In genomic region chr11:47360341-47360740, GRCh38 we compare ENCODE assay signal across 20 cellular contexts. TPM values are rescaled to one million over a fixed set of nuclear protein-coding genes. Genes with fewer than 3 reads are reported as not detected.
A peak's percentile ranks its signal among the peaks of the same experiment; 100 is the strongest.
DNase-seq lines count a peak whose midpoint lies in the region; ATAC-seq, FAIRE-seq and TF ChIP-seq lines count a peak whose summit lies in the region.
"Had no signal": no experiment of that assay in that cellular context is flagged by ENCODE, and none has a peak within 500 bp of the region (broad histone marks: within the 10 kb centered on the region; RNA-seq: fewer than 3 reads in every experiment).

No MANE protein-coding gene starts in this region.

- WGBS in HepG2 (ENCODE audit: low lambda C conversion rate): 73% methylated on average over 14 of the region's 15 CpGs
- 85 to 94% (median 90%) methylated on average over 15 of the region's 15 CpGs for WGBS in spleen, 5 donors

- no peaks in the 10 kb centered on the region for H3K36me3 Mint-ChIP-seq in activated T-cell treated with anti-CD3 and anti-CD28 coated beads, Interleukin-2, amount 50 U/mL, for 72 hours (ENCODE audit: insufficient read depth in 2 of 2)

- in situ Hi-C loops in HepG2 (cut with HindIII; ENCODE audit: extremely low pct_ligation_motif_present, low pct_unique_long_range_greater_than_20kb): no loop called here

- H2AFZ ChIP-seq in DND-41 (ENCODE audit: low read depth, low read length) (peak overlapping the region; percentile 46), HepG2 (ENCODE audit: low read length) (no peak overlapping the region)

- CTCF ChIA-PET in HepG2 (lab: Yijun Ruan, JAX; ENCODE audit: low intra/inter-chr PET ratio, low total read pairs): no interaction called here

- no peaks in the 10 kb centered on the region for H3K9me3 ChIP-seq in left ventricle myocardium inferior (replicated peaks)
- H3K9me3 ChIP-seq in DND-41 (ENCODE audit: insufficient read depth, low read length, severe bottlenecking): no peaks in the 10 kb centered on the region
- no peaks in the 10 kb centered on the region for H3K9me3 ChIP-seq in HepG2 (ENCODE audit: low read length)
- no peaks in the 10 kb centered on the region for H3K9me3 ChIP-seq in spleen
- H3K9me3 ChIP-seq: A549 had no signal

- H3K36me3 ChIP-seq in left ventricle myocardium inferior: no peaks in the 10 kb centered on the region
- no peaks in the 10 kb centered on the region for H3K36me3 ChIP-seq in DND-41 (ENCODE audit: insufficient read depth, low read length)
- no peaks in the 10 kb centered on the region for H3K36me3 ChIP-seq in HepG2 (replicated peaks in 1 of 2; ENCODE audit: control insufficient read depth in 1 of 2, insufficient read depth in 2 of 2, low read length in 2 of 2)
- peaks cover 0 to 89% (median 13%) of the 10 kb centered on the region in 6 donors for H3K36me3 ChIP-seq in spleen

- H3K9ac ChIP-seq in DND-41 (ENCODE audit: low read depth, low read length) (peak overlapping the region; percentile 33; the same call in 1 of the 2 replicates), HepG2 (ENCODE audit: insufficient read depth, low read depth, low read length) (no peak overlapping the region)

- DNase-seq in left ventricle myocardium inferior: no peak
- DNase-seq in cardiac septum (ENCODE audit: low spot score): no peak
- no peak for DNase-seq in DND-41
- DNase-seq in HepG2 (ENCODE audit: low spot score): no peak
- peak; percentile 66 for DNase-seq in spleen
- DNase-seq in activated T-cell treated with anti-CD3 and anti-CD28 coated beads, Interleukin-2, amount 50 U/mL, for 72 hours: no peak
- DNase-seq: C1 segment of cervical spinal cord; Caco-2; CD4-positive, alpha-beta T cell; H9 had no signal

- no peak for FAIRE-seq in HepG2 (lab: Jason Lieb, UNC)
- FAIRE-seq: A549, D721Med, GM12892, GM18507, H1 had no signal

- H4K20me1 ChIP-seq in DND-41 (ENCODE audit: insufficient read depth, low read length): no peaks in the 10 kb centered on the region
- no peaks in the 10 kb centered on the region for H4K20me1 ChIP-seq in HepG2 (ENCODE audit: insufficient read depth, low read length)

- H3K4me2 ChIP-seq in DND-41 (ENCODE audit: insufficient read depth, low read length): 0 out of 2 replicates have a peak overlapping the region, but pooled peaks have one; percentile 12
- H3K4me2 ChIP-seq in HepG2 (ENCODE audit: low read depth, low read length): no peak overlapping the region
- H3K4me2 ChIP-seq: A549 had no signal

- ATAC-seq in DND-41 (ENCODE audit: insufficient read depth, low read depth): no peak
- no peak for ATAC-seq in HepG2
- ATAC-seq in activated T-cell treated with anti-CD3 and anti-CD28 coated beads, Interleukin-2, amount 50 U/mL, for 72 hours (replicated peaks in 1 of 2): no peak
- ATAC-seq in GM19324 (IDR thresholded peaks at IDR 0.05; ENCODE audit: low FRiP score, unreplicated experiment): no peak
- no peak for ATAC-seq in GM18517 (IDR thresholded peaks at IDR 0.05; ENCODE audit: unreplicated experiment)

- H3K4me3 ChIP-seq in left ventricle myocardium inferior (no peak overlapping the region), DND-41 (ENCODE audit: low read depth in 1 of 2, low read length in 2 of 2) (no peak overlapping the region), HepG2 (replicated peaks in 1 of 3; ENCODE audit: insufficient read depth in 1 of 3, low read depth in 2 of 3, low read length in 3 of 3) (no peak overlapping the region), spleen (no peak overlapping the region)
- H3K4me3 ChIP-seq: A549 had no signal

- TF ChIP-seq POLR2A in HepG2 (IDR thresholded peaks at IDR 0.05; ENCODE audit: insufficient read depth in 1 of 2, low read depth in 2 of 2, low read length in 2 of 2) (no peak), spleen (IDR thresholded peaks at IDR 0.05) (no peak)

- TF ChIP-seq CTCF in left ventricle myocardium inferior (IDR thresholded peaks at IDR 0.05; ENCODE audit: borderline replicate concordance) (no peak), DND-41 (IDR thresholded peaks at IDR 0.05; ENCODE audit: borderline replicate concordance, extremely low read depth, low read length, poor library complexity, severe bottlenecking) (no peak), HepG2 (CRISPR knock-in tag; IDR thresholded peaks at IDR 0.05) (no peak), spleen (IDR thresholded peaks at IDR 0.05 in 8 of 11, conservative IDR thresholded peaks at IDR 0.05 in 3 of 11) (no peak)

- H3K79me2 ChIP-seq in DND-41 (ENCODE audit: insufficient read depth, low read length) (no peaks in the 10 kb centered on the region), HepG2 (ENCODE audit: insufficient read depth, low read length) (no peaks in the 10 kb centered on the region)

- H3K4me1 ChIP-seq in left ventricle myocardium inferior (peaks cover 15% of the 10 kb centered on the region), DND-41 (ENCODE audit: insufficient read depth, low read length) (peaks cover 32% of the 10 kb centered on the region), HepG2 (ENCODE audit: insufficient read depth, low read length) (peaks cover 51% of the 10 kb centered on the region), spleen (peaks cover 0 to 69% (median 34%) of the 10 kb centered on the region in 6 donors)
- H3K4me1 ChIP-seq: A549 had no signal

- H3K27ac ChIP-seq in left ventricle myocardium inferior (replicated peaks) (peak overlapping the region; percentile 63), DND-41 (ENCODE audit: low read length) (peak overlapping the region; percentile 74), HepG2 (ENCODE audit: extremely low read length, insufficient read depth, low read length) (no peak overlapping the region), spleen (peak overlapping the region in 3 of 8 donors; percentile 14 to 70 (median 56))
- H3K27ac ChIP-seq: 22Rv1, A549 had no signal

- H3K27me3 ChIP-seq in left ventricle myocardium inferior (ENCODE audit: low read depth) (no peaks in the 10 kb centered on the region), DND-41 (ENCODE audit: insufficient read depth, low read length, poor library complexity) (no peaks in the 10 kb centered on the region), HepG2 (ENCODE audit: control insufficient read depth in 1 of 2, insufficient read depth in 2 of 2, low read length in 2 of 2) (0 out of 5 replicates have a peak, but pooled peaks cover 0 to 4% of the 10 kb centered on the region in 2 experiments), spleen (replicated peaks in 1 of 7) (no peaks in the 10 kb centered on the region)

- BruUV-seq in HepG2 (replicated peaks; lab: Mats Ljungman, UMichigan): no TSS peak

- TF ChIP-seq EP300 in HepG2 (IDR thresholded peaks at IDR 0.05; ENCODE audit: low read depth in 2 of 2, low read length in 2 of 2) (no peak), HepG2 (CRISPR knock-in tag; IDR thresholded peaks at IDR 0.05; ENCODE audit: borderline replicate concordance) (no peak)

- H3K9me3 Mint-ChIP-seq in activated T-cell treated with anti-CD3 and anti-CD28 coated beads, Interleukin-2, amount 50 U/mL, for 72 hours: no peaks in the 10 kb centered on the region
- H3K9me3 Mint-ChIP-seq: CD4-positive, alpha-beta T cell; H9 had no signal

- H3K27ac Mint-ChIP-seq in activated T-cell treated with anti-CD3 and anti-CD28 coated beads, Interleukin-2, amount 50 U/mL, for 72 hours: no peak overlapping the region
- H3K27ac Mint-ChIP-seq: CD4-positive, alpha-beta T cell had no signal

- peaks cover 21% of the 10 kb centered on the region for H3K4me1 Mint-ChIP-seq in activated T-cell treated with anti-CD3 and anti-CD28 coated beads, Interleukin-2, amount 50 U/mL, for 72 hours (ENCODE audit: low read depth)

- no peaks in the 10 kb centered on the region for H3K27me3 Mint-ChIP-seq in activated T-cell treated with anti-CD3 and anti-CD28 coated beads, Interleukin-2, amount 50 U/mL, for 72 hours (ENCODE audit: low read depth)
- H3K27me3 Mint-ChIP-seq: CD4-positive, alpha-beta T cell had no signal

- intact Hi-C loops in left ventricle myocardium inferior (cut with micrococcal nuclease): no loop called here
- intact Hi-C loops in cardiac septum (cut with DNase I): no loop called here
- intact Hi-C loops in HepG2 (cut with micrococcal nuclease; ENCODE audit: unreplicated experiment): no loop called here
- intact Hi-C loops in spleen (cut with DNase I; ENCODE audit: low total_unique reads): no loop called here

- TF ChIP-seq RAD21 in HepG2 (CRISPR knock-in tag; IDR thresholded peaks at IDR 0.05): no peak

- H3K4me3 Mint-ChIP-seq in activated T-cell treated with anti-CD3 and anti-CD28 coated beads, Interleukin-2, amount 50 U/mL, for 72 hours: no peak overlapping the region
- H3K4me3 Mint-ChIP-seq: CD4-positive, alpha-beta T cell; H9 had no signal

- POLR2A ChIA-PET in HepG2 (lab: Yijun Ruan, JAX): interaction anchor here (1.2 kb wide), 1 partner anchor 188 kb away, joined by 3 read pairs; no protein-coding TSS in a partner anchor

RNA-seq across cellular contexts. Expression of gene MYBPC3, which starts 7.8 kb away (rescaled TPM):
- total RNA-seq in left ventricle myocardium inferior (2,538 TPM), cardiac septum (1,860 TPM), HepG2 (2016; rRNA removed; fragmentation: Illumina TruSeq; extraction: Trizol) (not detected in 2 replicates), spleen (1 to 10 TPM in 5 of 7 donors, under 1 TPM in 2; 0.91 to 4.7 (median 1.5) TPM)
- total RNA-seq in HepG2 (2016; cell fraction: cytosol; rRNA removed; fragmentation: Illumina TruSeq; extraction: Trizol; ENCODE audit: low read depth): not detected in 2 replicates
- not detected in 2 replicates for total RNA-seq in HepG2 (2016; cell fraction: insoluble cytoplasmic fraction; rRNA removed; fragmentation: Illumina TruSeq; extraction: Trizol)
- not detected in 2 replicates for total RNA-seq in HepG2 (2016; cell fraction: membrane; rRNA removed; fragmentation: Illumina TruSeq; extraction: Trizol)
- not detected in 2 replicates for total RNA-seq in HepG2 (2016; cell fraction: nucleus; rRNA removed; fragmentation: Illumina TruSeq; extraction: Trizol)
- polyA plus RNA-seq in HepG2 (2011; rRNA removed) (0.01 TPM in 1 of 2 replicates, not detected in the other), spleen (1 to 10 TPM in 2 of 3 donors, under 1 TPM in 1; 0.49 to 2.2 (median 1.4) TPM)
- polyA plus RNA-seq in HepG2 (2011; cell fraction: cytosol; rRNA removed): not detected in 2 replicates
- polyA plus RNA-seq in HepG2 (2011; cell fraction: nucleus; rRNA removed): not detected in 2 replicates
- not detected in 2 replicates for polyA plus RNA-seq in HepG2 (2012)
- polyA plus RNA-seq in HepG2 (2016; cell fraction: cytosol; fragmentation: Illumina TruSeq; extraction: Trizol; ENCODE audit: low read depth): not detected in 2 replicates
- polyA plus RNA-seq in HepG2 (2016; cell fraction: insoluble cytoplasmic fraction; fragmentation: Illumina TruSeq; extraction: Trizol; ENCODE audit: low read depth): not detected in 2 replicates
- polyA plus RNA-seq in HepG2 (2016; cell fraction: membrane; fragmentation: Illumina TruSeq; extraction: Trizol; ENCODE audit: low read depth): not detected in 2 replicates
- not detected in 2 replicates for polyA plus RNA-seq in HepG2 (2016; cell fraction: nucleus; fragmentation: Illumina TruSeq; extraction: Trizol; ENCODE audit: insufficient read depth, low read depth)
- not detected in 2 replicates for polyA minus RNA-seq in HepG2 (2011; rRNA and poly(A)+ RNA removed; ENCODE audit: low replicate concordance)
- not detected in 2 replicates for polyA minus RNA-seq in HepG2 (2011; cell fraction: cytosol; rRNA and poly(A)+ RNA removed)
- polyA minus RNA-seq in HepG2 (2011; cell fraction: nucleus; rRNA and poly(A)+ RNA removed): not detected in 2 replicates
- total RNA-seq in activated T-cell treated with anti-CD3 and anti-CD28 coated beads, Interleukin-2, amount 50 U/mL, for 72 hours: not detected
- total RNA-seq: Caco-2; CD4-positive, alpha-beta T cell; Daoy; H1; H9; HT-29 had no signal

RNA-seq across cellular contexts. Expression of gene SPI1, which starts 18.0 kb away (rescaled TPM):
- total RNA-seq in left ventricle myocardium inferior: 8.3 TPM
- total RNA-seq in cardiac septum: 12.0 TPM
- not detected in 2 replicates for total RNA-seq in HepG2 (2016; rRNA removed; fragmentation: Illumina TruSeq; extraction: Trizol)
- total RNA-seq in HepG2 (2016; cell fraction: cytosol; rRNA removed; fragmentation: Illumina TruSeq; extraction: Trizol; ENCODE audit: low read depth): not detected in 2 replicates
- total RNA-seq in HepG2 (2016; cell fraction: insoluble cytoplasmic fraction; rRNA removed; fragmentation: Illumina TruSeq; extraction: Trizol): not detected in 2 replicates
- total RNA-seq in HepG2 (2016; cell fraction: membrane; rRNA removed; fragmentation: Illumina TruSeq; extraction: Trizol): not detected in 2 replicates
- total RNA-seq in HepG2 (2016; cell fraction: nucleus; rRNA removed; fragmentation: Illumina TruSeq; extraction: Trizol): not detected in 2 replicates
- not detected in 2 replicates for polyA plus RNA-seq in HepG2 (2011; rRNA removed)
- not detected in 2 replicates for polyA plus RNA-seq in HepG2 (2011; cell fraction: cytosol; rRNA removed)
- not detected in 2 replicates for polyA plus RNA-seq in HepG2 (2011; cell fraction: nucleus; rRNA removed)
- not detected in 2 replicates for polyA plus RNA-seq in HepG2 (2012)
- polyA plus RNA-seq in HepG2 (2016; cell fraction: cytosol; fragmentation: Illumina TruSeq; extraction: Trizol; ENCODE audit: low read depth): not detected in 2 replicates
- not detected in 2 replicates for polyA plus RNA-seq in HepG2 (2016; cell fraction: insoluble cytoplasmic fraction; fragmentation: Illumina TruSeq; extraction: Trizol; ENCODE audit: low read depth)
- polyA plus RNA-seq in HepG2 (2016; cell fraction: membrane; fragmentation: Illumina TruSeq; extraction: Trizol; ENCODE audit: low read depth): not detected in 2 replicates
- polyA plus RNA-seq in HepG2 (2016; cell fraction: nucleus; fragmentation: Illumina TruSeq; extraction: Trizol; ENCODE audit: insufficient read depth, low read depth): not detected in 2 replicates
- 0.61 and 0.70 TPM in 2 replicates for polyA minus RNA-seq in HepG2 (2011; rRNA and poly(A)+ RNA removed; ENCODE audit: low replicate concordance)
- polyA minus RNA-seq in HepG2 (2011; cell fraction: cytosol; rRNA and poly(A)+ RNA removed): not detected in 2 replicates
- polyA minus RNA-seq in HepG2 (2011; cell fraction: nucleus; rRNA and poly(A)+ RNA removed): not detected in 2 replicates
- total RNA-seq in spleen: 100 to 1,000 TPM in 6 of 7 donors, 10 to 100 TPM in 1; 95.7 to 366 (median 198) TPM
- 100 to 1,000 TPM in 1 of 3 donors, 10 to 100 TPM in 2; 84.2 to 128 (median 91.8) TPM for polyA plus RNA-seq in spleen
- under 1 TPM; 0.35 to 0.55 TPM for total RNA-seq in activated T-cell treated with anti-CD3 and anti-CD28 coated beads, Interleukin-2, amount 50 U/mL, for 72 hours
- total RNA-seq: Caco-2, Daoy, H1, H9, HT-29 had no signal

RNA-seq across cellular contexts. Expression of gene SLC39A13, which starts 48.0 kb away (rescaled TPM):
- total RNA-seq in left ventricle myocardium inferior: 36.5 TPM
- total RNA-seq in cardiac septum: 72.2 TPM
- 7.2 and 15.3 TPM in 2 replicates for total RNA-seq in HepG2 (2016; rRNA removed; fragmentation: Illumina TruSeq; extraction: Trizol)
- total RNA-seq in HepG2 (2016; cell fraction: cytosol; rRNA removed; fragmentation: Illumina TruSeq; extraction: Trizol; ENCODE audit: low read depth): 5.8 and 6.7 TPM in 2 replicates
- total RNA-seq in HepG2 (2016; cell fraction: insoluble cytoplasmic fraction; rRNA removed; fragmentation: Illumina TruSeq; extraction: Trizol): 5.9 and 15.1 TPM in 2 replicates
- total RNA-seq in HepG2 (2016; cell fraction: membrane; rRNA removed; fragmentation: Illumina TruSeq; extraction: Trizol): 12.4 and 12.8 TPM in 2 replicates
- 13.7 and 15.1 TPM in 2 replicates for total RNA-seq in HepG2 (2016; cell fraction: nucleus; rRNA removed; fragmentation: Illumina TruSeq; extraction: Trizol)
- 30.5 and 40.7 TPM in 2 replicates for polyA plus RNA-seq in HepG2 (2011; rRNA removed)
- 23.0 and 34.8 TPM in 2 replicates for polyA plus RNA-seq in HepG2 (2011; cell fraction: cytosol; rRNA removed)
- 143 and 176 TPM in 2 replicates for polyA plus RNA-seq in HepG2 (2011; cell fraction: nucleus; rRNA removed)
- polyA plus RNA-seq in HepG2 (2012): 13.2 and 20.5 TPM in 2 replicates
- 9.4 and 9.7 TPM in 2 replicates for polyA plus RNA-seq in HepG2 (2016; cell fraction: cytosol; fragmentation: Illumina TruSeq; extraction: Trizol; ENCODE audit: low read depth)
- 6.9 and 7.7 TPM in 2 replicates for polyA plus RNA-seq in HepG2 (2016; cell fraction: insoluble cytoplasmic fraction; fragmentation: Illumina TruSeq; extraction: Trizol; ENCODE audit: low read depth)
- polyA plus RNA-seq in HepG2 (2016; cell fraction: membrane; fragmentation: Illumina TruSeq; extraction: Trizol; ENCODE audit: low read depth): 11.6 and 15.3 TPM in 2 replicates
- polyA plus RNA-seq in HepG2 (2016; cell fraction: nucleus; fragmentation: Illumina TruSeq; extraction: Trizol; ENCODE audit: insufficient read depth, low read depth): 31.2 and 34.6 TPM in 2 replicates
- polyA minus RNA-seq in HepG2 (2011; rRNA and poly(A)+ RNA removed; ENCODE audit: low replicate concordance): 14.8 and 27.8 TPM in 2 replicates
- 8.2 and 8.5 TPM in 2 replicates for polyA minus RNA-seq in HepG2 (2011; cell fraction: cytosol; rRNA and poly(A)+ RNA removed)
- polyA minus RNA-seq in HepG2 (2011; cell fraction: nucleus; rRNA and poly(A)+ RNA removed): 15.2 and 17.7 TPM in 2 replicates
- 10 to 100 TPM; 26.3 to 48.4 (median 43.2) TPM for total RNA-seq in spleen
- 10 to 100 TPM; 21.7 to 40.2 (median 26.0) TPM for polyA plus RNA-seq in spleen
- 10 to 100 TPM; 16.2 to 21.0 TPM for total RNA-seq in activated T-cell treated with anti-CD3 and anti-CD28 coated beads, Interleukin-2, amount 50 U/mL, for 72 hours

Comparison
In these comparisons a context has a peak if more than half of its experiments do, and no peak if none do; other contexts are left out.
1. RNA of gene MYBPC3, which starts 7.8 kb away (total RNA-seq): 2,538 TPM in left ventricle myocardium inferior (single experiment) and 1,860 TPM in cardiac septum (single experiment); 0.91 to 4.7 TPM in spleen, not detected in activated T-cell treated with anti-CD3 and anti-CD28 coated beads, Interleukin-2, amount 50 U/mL, for 72 hours and not detected in HepG2; every median in the first group is over 100 times any median in the second.